8 cellular contexts compared by ENCODE assay signal in the genomic region with DNA sequence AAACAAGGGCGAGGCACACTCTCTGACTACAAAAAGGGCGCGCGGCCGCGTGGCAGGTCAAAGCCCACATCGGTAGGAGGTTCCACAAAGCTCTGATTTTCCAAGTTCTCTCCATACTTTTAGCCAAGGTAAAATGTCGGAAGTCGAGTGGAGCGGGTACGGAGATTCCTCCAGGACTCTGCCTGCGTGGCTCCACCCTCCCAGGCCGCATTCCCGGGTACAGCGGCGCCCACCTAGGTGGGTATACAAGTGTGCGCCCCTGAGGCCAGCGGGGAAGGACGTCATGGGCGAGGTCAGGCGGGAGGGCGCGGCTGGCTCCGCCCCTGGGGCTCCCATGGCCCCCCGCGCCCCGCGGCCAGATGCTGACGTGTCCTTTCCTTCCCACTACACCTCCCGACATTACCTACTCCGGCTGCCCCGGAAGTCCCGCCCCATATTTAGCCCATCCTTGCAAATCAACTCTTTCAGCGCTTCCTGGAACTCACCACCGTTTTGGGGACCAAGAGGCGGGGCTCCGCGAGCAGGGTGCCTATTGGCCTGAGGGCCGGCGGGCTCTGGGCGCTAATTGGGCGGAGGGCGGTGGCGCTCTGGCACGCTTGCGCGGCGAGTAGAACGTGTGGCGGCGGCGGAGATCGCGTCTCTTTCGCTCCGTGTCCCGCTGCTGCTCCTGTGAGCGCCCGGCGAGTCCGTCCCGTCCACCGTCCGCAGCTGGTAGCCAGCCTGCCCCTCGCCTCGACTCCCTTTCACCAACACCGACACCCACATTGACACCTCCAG. TPM values are rescaled to one million over a fixed set of nuclear protein-coding genes. Genes with fewer than 3 reads are reported as not detected.
A peak's percentile ranks its signal among the peaks of the same experiment; 100 is the strongest.
DNase-seq lines count a peak whose midpoint lies in the region; ATAC-seq and TF ChIP-seq lines count a peak whose summit lies in the region.

TSS of gene SND1 (plus strand) at position 639 of the 777 bp plus-strand sequence. CDS start 180 bp downstream, outside the sequence.

- H3K27me3 ChIP-seq in adipocyte (replicated peaks; ENCODE audit: control insufficient read depth, insufficient read depth, low read length) (no peaks in the 10 kb centered on the region), parathyroid adenoma (ENCODE audit: control insufficient read depth, insufficient read depth, low read length) (no peaks in the 10 kb centered on the region), tibial nerve (no peaks in the 10 kb centered on the region)

- peak; percentile 86 to 93 for TF ChIP-seq EP300 in tibial nerve (IDR thresholded peaks at IDR 0.05)

- H3K4me3 ChIP-seq in GM12875 (ENCODE audit: low read depth, low read length) (peak within 1 kb of the TSS; percentile 85), adipocyte (ENCODE audit: low read length) (peak within 1 kb of the TSS; percentile 94), parathyroid adenoma (ENCODE audit: low read depth, low read length) (peak within 1 kb of the TSS; percentile 86), tibial nerve (peak within 1 kb of the TSS; percentile 67 to 98 (median 78))

- H3K4me2 ChIP-seq in parathyroid adenoma (ENCODE audit: low read length): peak within 1 kb of the TSS; percentile 90

- peak; percentile 47 to 79 for TF ChIP-seq POLR2A in tibial nerve (IDR thresholded peaks at IDR 0.05)

- H3K36me3 ChIP-seq in adipocyte (ENCODE audit: control insufficient read depth, insufficient read depth, low read length, severe bottlenecking): no peaks in the 10 kb centered on the region
- H3K36me3 ChIP-seq in parathyroid adenoma (ENCODE audit: control insufficient read depth, insufficient read depth, low read length): no peaks in the 10 kb centered on the region
- H3K36me3 ChIP-seq in tibial nerve: no peaks in the 10 kb centered on the region

- no peak for TF ChIP-seq CTCF in GM12875 (IDR thresholded peaks at IDR 0.05; ENCODE audit: borderline replicate concordance, insufficient read depth, low read depth, low read length)
- no peak for TF ChIP-seq CTCF in parathyroid adenoma (IDR thresholded peaks at IDR 0.05)
- TF ChIP-seq CTCF in tibial nerve (IDR thresholded peaks at IDR 0.05): peak in 1 of 5 experiments; percentile 46

- H3K79me2 ChIP-seq in parathyroid adenoma: peaks cover 30% of the 10 kb centered on the region

- H3K4me1 ChIP-seq in adipocyte (ENCODE audit: control insufficient read depth, insufficient read depth, low read length) (peaks cover 33% of the 10 kb centered on the region), parathyroid adenoma (peaks cover 9% of the 10 kb centered on the region), tibial nerve (peaks cover 0 to 37% (median 30%) of the 10 kb centered on the region in 4 donors)

- H3K27ac ChIP-seq in parathyroid adenoma (peak within 1 kb of the TSS; percentile 92), tibial nerve (peak within 1 kb of the TSS; percentile 89 to 96 (median 94))

- H3K9ac ChIP-seq in adipocyte (ENCODE audit: low read length) (peak within 1 kb of the TSS; percentile 93), parathyroid adenoma (peak within 1 kb of the TSS; percentile 31)

- ATAC-seq in HG02798 (IDR thresholded peaks at IDR 0.05; ENCODE audit: poor library complexity, unreplicated experiment): peak; percentile 95
- ATAC-seq in Right ventricle myocardium superior (ENCODE audit: poor library complexity): peak; percentile 98

- DNase-seq in NCI-H1436 (lab: John Stamatoyannopoulos, UW): peak; percentile 97
- peak; percentile 98 for DNase-seq in T follicular helper cell (ENCODE audit: low read depth)
- DNase-seq in adipocyte (ENCODE audit: low read depth): peak; percentile 98
- DNase-seq in Right ventricle myocardium superior: peak; percentile 99
- peak; percentile 96 to 98 for DNase-seq in tibial nerve (ENCODE audit: low spot score in 2 of 2)

- peak within 1 kb of the TSS; percentile 100 for H2AFZ ChIP-seq in parathyroid adenoma

- whole genome bisulfite sequencing in tibial nerve, 2 donors: 0 to 1% methylated on average over 29 to 60 of the region's 67 CpGs

- no peaks in the 10 kb centered on the region for H3K9me3 ChIP-seq in adipocyte (ENCODE audit: control insufficient read depth, low read length)
- H3K9me3 ChIP-seq in parathyroid adenoma (ENCODE audit: control insufficient read depth, low read length): no peaks in the 10 kb centered on the region
- no peaks in the 10 kb centered on the region for H3K9me3 ChIP-seq in tibial nerve

- intact Hi-C loops in Right ventricle myocardium superior (cut with DNase I): loop anchor here (5.0 kb wide), 1 partner anchor 64 kb away; the partner anchor contains the start of genes ARF5 and GCC1

RNA-seq across cellular contexts. Expression of gene SND1, which starts in this region (rescaled TPM):
- total RNA-seq in Right ventricle myocardium superior (81.9 TPM), tibial nerve (100 to 1,000 TPM in 1 of 4 donors, 10 to 100 TPM in 3; 70.8 to 141 (median 85.7) TPM)

Comparison
In these comparisons a context has a peak if more than half of its experiments do, and no peak if none do; other contexts are left out.
1. Peak in every context shown above with its lines: DNase-seq, ATAC-seq, H3K4me3 ChIP-seq and H3K27ac ChIP-seq.